1 cellular context compared by ENCODE assay signal in genomic region chr2:46264447-46264846, GRCh38.
TF ChIP-seq lines count a peak whose summit lies in the region.

No MANE protein-coding gene starts in this region.

TF ChIP-seq in HepG2, 621 proteins besides CTCF, POLR2A, EP300 and RAD21 (continued from another document):
- TF ChIP-seq, protein P1, sequence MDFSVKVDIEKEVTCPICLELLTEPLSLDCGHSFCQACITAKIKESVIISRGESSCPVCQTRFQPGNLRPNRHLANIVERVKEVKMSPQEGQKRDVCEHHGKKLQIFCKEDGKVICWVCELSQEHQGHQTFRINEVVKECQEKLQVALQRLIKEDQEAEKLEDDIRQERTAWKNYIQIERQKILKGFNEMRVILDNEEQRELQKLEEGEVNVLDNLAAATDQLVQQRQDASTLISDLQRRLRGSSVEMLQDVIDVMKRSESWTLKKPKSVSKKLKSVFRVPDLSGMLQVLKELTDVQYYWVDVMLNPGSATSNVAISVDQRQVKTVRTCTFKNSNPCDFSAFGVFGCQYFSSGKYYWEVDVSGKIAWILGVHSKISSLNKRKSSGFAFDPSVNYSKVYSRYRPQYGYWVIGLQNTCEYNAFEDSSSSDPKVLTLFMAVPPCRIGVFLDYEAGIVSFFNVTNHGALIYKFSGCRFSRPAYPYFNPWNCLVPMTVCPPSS (IDR thresholded peaks at IDR 0.05): no peak
- TF ChIP-seq ZNF318 (CRISPR knock-in tag; IDR thresholded peaks at IDR 0.05) (no peak), ZNF777 (CRISPR knock-in tag; IDR thresholded peaks at IDR 0.05) (no peak), ZHX1 (CRISPR knock-in tag; IDR thresholded peaks at IDR 0.05; ENCODE audit: low read depth) (no peak), NFIB (CRISPR knock-in tag; IDR thresholded peaks at IDR 0.05; ENCODE audit: borderline replicate concordance) (no peak), MBD4 (IDR thresholded peaks at IDR 0.05; ENCODE audit: borderline replicate concordance, low read length) (no peak), PHF5A (CRISPR knock-in tag; IDR thresholded peaks at IDR 0.05; ENCODE audit: low read depth, unreplicated experiment) (no peak)
